ENCODE assay signal across 8 cellular contexts in genomic region chr17:30666838-30667508, GRCh38.
DNase-seq lines count a peak whose midpoint lies in the region; ATAC-seq and TF ChIP-seq lines count a peak whose summit lies in the region.
"Not testable (repeated sequence)": the region's sequence is repeated elsewhere in the genome, so short reads cannot be mapped to it uniquely, and the experiment has no call there.

No MANE protein-coding gene starts in this region.

- not testable (repeated sequence) for H3K4me3 ChIP-seq in CD8-positive, alpha-beta memory T cell (ENCODE audit: low read length)
- H3K4me3 ChIP-seq in heart right ventricle (peak overlapping the region in 8 of 10 donors; percentile 33 to 57 (median 53)), mesodermal cell (ENCODE audit: extremely low read depth, insufficient read depth, low read length, poor library complexity, severe bottlenecking) (peak overlapping the region; percentile 33), prostate gland (peak overlapping the region; percentile 39 to 40), urinary bladder (ENCODE audit: low read depth, low read length) (peak overlapping the region; percentile 4)

- H3K4me1 ChIP-seq in CD8-positive, alpha-beta memory T cell (ENCODE audit: insufficient read depth, low read length); heart right ventricle; mesodermal cell (ENCODE audit: control insufficient read depth, insufficient read depth, low read length, poor library complexity, severe bottlenecking); prostate gland (replicated peaks); urinary bladder (ENCODE audit: insufficient read depth): not testable (repeated sequence)

- peak overlapping the region in 2 of 8 donors; percentile 14 to 37 for H3K27ac Mint-ChIP-seq in CD8-positive, alpha-beta memory T cell
- peak overlapping the region; percentile 25 for H3K27ac Mint-ChIP-seq in activated CD8-positive, alpha-beta T cell treated with anti-CD3 and anti-CD28 coated beads for 36 hours
- not testable (repeated sequence) for H3K27ac Mint-ChIP-seq in central memory CD8-positive, alpha-beta T cell (ENCODE audit: low read depth)

- not testable (repeated sequence) for H3K27me3 ChIP-seq in CD8-positive, alpha-beta memory T cell (ENCODE audit: insufficient read depth, low read length, poor library complexity, severe bottlenecking); heart right ventricle; prostate gland (replicated peaks; ENCODE audit: insufficient read depth)

- H3K27me3 Mint-ChIP-seq in CD8-positive, alpha-beta memory T cell; activated CD8-positive, alpha-beta T cell treated with anti-CD3 and anti-CD28 coated beads for 36 hours; central memory CD8-positive, alpha-beta T cell: not testable (repeated sequence)

- not testable (repeated sequence) for H3K4me1 Mint-ChIP-seq in CD8-positive, alpha-beta memory T cell; activated CD8-positive, alpha-beta T cell treated with anti-CD3 and anti-CD28 coated beads for 36 hours (ENCODE audit: low read depth); central memory CD8-positive, alpha-beta T cell

- TF ChIP-seq POLR2A in prostate gland (IDR thresholded peaks at IDR 0.05), result not testable (repeated sequence)

- CTCF ChIA-PET in CD8-positive, alpha-beta memory T cell (lab: Charles Lee); activated CD8-positive, alpha-beta T cell treated with anti-CD3 and anti-CD28 coated beads for 36 hours (lab: Charles Lee): not testable (repeated sequence)

- H3K4me3 Mint-ChIP-seq in CD8-positive, alpha-beta memory T cell, result peak overlapping the region; percentile 32 to 83 (median 58)
- peak overlapping the region; percentile 27 for H3K4me3 Mint-ChIP-seq in activated CD8-positive, alpha-beta T cell treated with anti-CD3 and anti-CD28 coated beads for 36 hours
- peak overlapping the region; percentile 27 for H3K4me3 Mint-ChIP-seq in central memory CD8-positive, alpha-beta T cell

- POLR2A ChIA-PET in CD8-positive, alpha-beta memory T cell (lab: Charles Lee); activated CD8-positive, alpha-beta T cell treated with anti-CD3 and anti-CD28 coated beads for 36 hours (lab: Charles Lee): not testable (repeated sequence)

- not testable (repeated sequence) for DNase-seq in CD8-positive, alpha-beta memory T cell; activated CD8-positive, alpha-beta T cell treated with anti-CD3 and anti-CD28 coated beads for 36 hours; central memory CD8-positive, alpha-beta T cell (ENCODE audit: low spot score in 2 of 2); heart right ventricle; prostate gland (ENCODE audit: low spot score)
- DNase-seq in NCI-H69 (lab: John Stamatoyannopoulos, UW), result peak; percentile 26

- not testable (repeated sequence) for H3K36me3 Mint-ChIP-seq in CD8-positive, alpha-beta memory T cell; activated CD8-positive, alpha-beta T cell treated with anti-CD3 and anti-CD28 coated beads for 36 hours (ENCODE audit: low read depth); central memory CD8-positive, alpha-beta T cell (ENCODE audit: insufficient read depth)

- not testable (repeated sequence) for H3K9me3 Mint-ChIP-seq in CD8-positive, alpha-beta memory T cell; activated CD8-positive, alpha-beta T cell treated with anti-CD3 and anti-CD28 coated beads for 36 hours; central memory CD8-positive, alpha-beta T cell

- H3K9me3 ChIP-seq in CD8-positive, alpha-beta memory T cell (ENCODE audit: low read length); heart right ventricle; mesodermal cell (ENCODE audit: control insufficient read depth, low read length); prostate gland: not testable (repeated sequence)

- H3K27ac ChIP-seq in CD8-positive, alpha-beta memory T cell (ENCODE audit: low read depth, low read length); mesodermal cell (ENCODE audit: low read depth, low read length, severe bottlenecking); prostate gland; urinary bladder (ENCODE audit: low read depth): not testable (repeated sequence)
- H3K27ac ChIP-seq in heart right ventricle, result peak overlapping the region in 1 of 10 donors; percentile 60

- 37 to 45% methylated on average over 11 to 16 of the region's 18 CpGs for WGBS in heart right ventricle, 2 donors
- WGBS in mesodermal cell (ENCODE audit: insufficient coverage in 2 of 2), 2 experiments, result 67% methylated on average over 1 of the region's 18 CpGs; no CpG with 5 or more reads in 1 of the 2 experiments
- WGBS in prostate gland, result 29% methylated on average over 16 of the region's 18 CpGs
- 28% methylated on average over 13 of the region's 18 CpGs for WGBS in urinary bladder

- intact Hi-C loops in activated CD8-positive, alpha-beta T cell treated with anti-CD3 and anti-CD28 coated beads for 36 hours (cut with micrococcal nuclease); heart right ventricle (cut with DNase I); prostate gland (cut with DNase I): not testable (repeated sequence)

- ATAC-seq in activated CD8-positive, alpha-beta T cell treated with anti-CD3 and anti-CD28 coated beads for 36 hours; central memory CD8-positive, alpha-beta T cell (replicated peaks; ENCODE audit: extremely low read depth, poor library complexity, severe bottlenecking): not testable (repeated sequence)
- peak in 2 of 8 donors; percentile 11 to 14 for ATAC-seq in heart right ventricle

- not testable (repeated sequence) for TF ChIP-seq CTCF in activated CD8-positive, alpha-beta T cell treated with anti-CD3 and anti-CD28 coated beads for 36 hours (IDR thresholded peaks at IDR 0.05); heart right ventricle (IDR thresholded peaks at IDR 0.05); prostate gland (IDR thresholded peaks at IDR 0.05)

- not testable (repeated sequence) for H3K36me3 ChIP-seq in CD8-positive, alpha-beta memory T cell (ENCODE audit: insufficient read depth, low read length); heart right ventricle; mesodermal cell (ENCODE audit: control insufficient read depth, insufficient read depth, low read length); prostate gland; urinary bladder (ENCODE audit: insufficient read depth)
